19 cellular contexts compared by ENCODE assay signal in the genomic region with DNA sequence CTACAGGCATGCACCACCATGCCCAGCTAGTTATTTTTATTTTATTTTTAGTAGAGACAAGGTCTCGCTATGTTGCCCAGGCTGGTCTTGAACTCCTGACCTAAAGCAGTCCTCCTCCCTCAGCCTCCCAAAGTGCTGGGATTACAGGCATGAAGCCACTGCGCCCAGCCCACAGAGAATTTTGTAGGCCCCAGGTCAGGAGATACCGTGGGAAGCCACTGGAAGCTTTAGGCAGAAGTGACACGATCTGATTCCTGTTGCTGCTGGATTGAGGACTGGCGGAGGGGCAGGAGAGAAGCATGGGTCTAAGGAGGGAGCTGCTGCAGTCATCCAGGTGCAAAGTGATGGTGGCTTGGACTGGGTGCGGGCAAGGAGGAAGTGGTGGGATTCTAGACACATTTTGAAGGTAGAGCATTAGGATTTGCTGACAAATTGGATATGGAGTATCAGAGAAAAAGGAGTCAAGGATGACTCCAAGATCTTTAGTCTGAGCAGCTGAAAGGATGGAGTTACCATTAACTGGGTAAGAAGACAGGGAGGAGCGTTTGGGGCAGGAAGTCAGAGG. TPM values are rescaled to one million over a fixed set of nuclear protein-coding genes. Genes with fewer than 3 reads are reported as not detected.
DNase-seq lines count a peak whose midpoint lies in the region; ATAC-seq and TF ChIP-seq lines count a peak whose summit lies in the region.
"Had no signal": no experiment of that assay in that cellular context is flagged by ENCODE, and none has a peak within 500 bp of the region (broad histone marks: within the 10 kb centered on the region; RNA-seq: fewer than 3 reads in every experiment).

No MANE protein-coding gene starts in this region.

- no peak for TF ChIP-seq EP300 in tibial nerve (IDR thresholded peaks at IDR 0.05)

- H3K27ac Mint-ChIP-seq in glutamatergic neuron (ENCODE audit: unreplicated experiment), result no peak overlapping the region
- peak overlapping the region in 1 of 2 donors; percentile 36 for H3K27ac Mint-ChIP-seq in stimulated activated naive CD8-positive, alpha-beta T cell treated with anti-CD3 and anti-CD28 coated beads, Interleukin-15, amount 100 ng/mL, for 72 hours

- ATAC-seq in Right ventricle myocardium superior (ENCODE audit: poor library complexity) (no peak), HG03354 (IDR thresholded peaks at IDR 0.05; ENCODE audit: poor library complexity, severe bottlenecking, unreplicated experiment) (no peak)
- ATAC-seq in stimulated activated naive CD8-positive, alpha-beta T cell treated with anti-CD3 and anti-CD28 coated beads, Interleukin-15, amount 100 ng/mL, for 72 hours, result no peak
- ATAC-seq: HepG2, right lobe of liver, WTC11 had no signal

- H3K36me3 Mint-ChIP-seq in glutamatergic neuron (ENCODE audit: unreplicated experiment), result peaks cover 9% of the 10 kb centered on the region

- peaks cover 3% of the 10 kb centered on the region for H3K9me3 Mint-ChIP-seq in glutamatergic neuron (ENCODE audit: unreplicated experiment)
- no peaks in the 10 kb centered on the region for H3K9me3 Mint-ChIP-seq in stimulated activated naive CD8-positive, alpha-beta T cell treated with anti-CD3 and anti-CD28 coated beads, Interleukin-15, amount 100 ng/mL, for 72 hours
- H3K9me3 Mint-ChIP-seq: WTC11 had no signal

- 91 to 94% methylated on average over 7 of the region's 7 CpGs for WGBS in tibial nerve, 2 donors

- intact Hi-C loops in Right ventricle myocardium superior (cut with DNase I), result no loop called here

- H3K4me3 Mint-ChIP-seq in glutamatergic neuron (ENCODE audit: unreplicated experiment), result no peak overlapping the region
- H3K4me3 Mint-ChIP-seq in stimulated activated naive CD8-positive, alpha-beta T cell treated with anti-CD3 and anti-CD28 coated beads, Interleukin-15, amount 100 ng/mL, for 72 hours, result peak overlapping the region; percentile 15 to 48
- H3K4me3 Mint-ChIP-seq: WTC11 had no signal

- no peaks in the 10 kb centered on the region for H3K4me1 ChIP-seq in right atrium auricular region
- H3K4me1 ChIP-seq in tibial nerve, result peaks cover 0 to 67% (median 14%) of the 10 kb centered on the region in 4 donors
- H3K4me1 ChIP-seq: right lobe of liver had no signal

- peaks cover 3% of the 10 kb centered on the region for H3K4me1 Mint-ChIP-seq in glutamatergic neuron (ENCODE audit: low read depth, unreplicated experiment)
- peaks cover 100% of the 10 kb centered on the region for H3K4me1 Mint-ChIP-seq in stimulated activated naive CD8-positive, alpha-beta T cell treated with anti-CD3 and anti-CD28 coated beads, Interleukin-15, amount 100 ng/mL, for 72 hours

- H3K36me3 ChIP-seq in right atrium auricular region, result peaks cover 17% of the 10 kb centered on the region
- peaks cover 0 to 57% (median 0%) of the 10 kb centered on the region in 3 donors for H3K36me3 ChIP-seq in tibial nerve

- H3K27ac ChIP-seq in right atrium auricular region (no peak overlapping the region), tibial nerve (no peak overlapping the region)
- H3K27ac ChIP-seq: right lobe of liver had no signal

- H3K4me3 ChIP-seq in right atrium auricular region (no peak overlapping the region), tibial nerve (no peak overlapping the region)
- H3K4me3 ChIP-seq: right lobe of liver had no signal

- H3K9me3 ChIP-seq in right atrium auricular region (no peaks in the 10 kb centered on the region), tibial nerve (no peaks in the 10 kb centered on the region)
- H3K9me3 ChIP-seq: right lobe of liver had no signal

- TF ChIP-seq CTCF in right atrium auricular region (IDR thresholded peaks at IDR 0.05), result no peak
- no peak for TF ChIP-seq CTCF in glutamatergic neuron (IDR thresholded peaks at IDR 0.05; ENCODE audit: partially characterized antibody, unreplicated experiment)
- TF ChIP-seq CTCF in tibial nerve (IDR thresholded peaks at IDR 0.05), result no peak

- DNase-seq in Right ventricle myocardium superior (peak; percentile 6), right atrium auricular region (ENCODE audit: low spot score) (no peak), glutamatergic neuron (peak; percentile 3), tibial nerve (ENCODE audit: low spot score in 2 of 2) (no peak), glomerular visceral epithelial cell (ENCODE audit: extremely low spot score) (no peak)
- peak; percentile 46 for DNase-seq in activated CD8-positive, alpha-beta memory T cell treated with anti-CD3 and anti-CD28 coated beads, Interleukin-2, amount 50 U/mL, for 48 hours
- DNase-seq in stimulated activated naive CD8-positive, alpha-beta T cell treated with anti-CD3 and anti-CD28 coated beads, Interleukin-15, amount 100 ng/mL, for 72 hours, result no peak
- DNase-seq: caudate nucleus; DMS79 treated with DMSO at 0.1 percent for 48 hours; foreskin melanocyte; HCEC 1CT; NCI-H2107; NCI-H748 treated with DMSO at 0.1 percent for 48 hours; stimulated activated CD4-positive, alpha-beta T cell treated with anti-CD3 and anti-CD28 coated beads, Interleukin-4, amount 100 ng/mL, for 1 hour; SW 1271 had no signal

- H3K27me3 ChIP-seq in right atrium auricular region (no peaks in the 10 kb centered on the region), tibial nerve (no peaks in the 10 kb centered on the region)
- H3K27me3 ChIP-seq: right lobe of liver had no signal

- TF ChIP-seq POLR2A in tibial nerve (IDR thresholded peaks at IDR 0.05), result no peak

- peaks cover 4% of the 10 kb centered on the region for H3K27me3 Mint-ChIP-seq in glutamatergic neuron (ENCODE audit: unreplicated experiment)
- no peaks in the 10 kb centered on the region for H3K27me3 Mint-ChIP-seq in stimulated activated naive CD8-positive, alpha-beta T cell treated with anti-CD3 and anti-CD28 coated beads, Interleukin-15, amount 100 ng/mL, for 72 hours

RNA-seq across cellular contexts. Expression of a gene that starts 20.7 kb away (rescaled TPM):
- 2.2 TPM for total RNA-seq in Right ventricle myocardium superior
- total RNA-seq in right atrium auricular region, result 1 to 10 TPM; 1.3 to 1.7 TPM
- 5.8 TPM for total RNA-seq in glutamatergic neuron (ENCODE audit: unreplicated experiment)
- total RNA-seq in tibial nerve, result 10 to 100 TPM in 1 of 4 donors, 1 to 10 TPM in 3; 2.5 to 13.2 (median 6.6) TPM

RNA-seq across cellular contexts. Expression of a gene that starts 41.6 kb away (rescaled TPM):
- total RNA-seq in Right ventricle myocardium superior (424 TPM), right atrium auricular region (100 to 1,000 TPM; 287 to 360 TPM), glutamatergic neuron (ENCODE audit: unreplicated experiment) (345 TPM), tibial nerve (100 to 1,000 TPM; 173 to 311 (median 209) TPM)

Comparison
In these comparisons a context has a peak if more than half of its experiments do, and no peak if none do; other contexts are left out.
1. DNase-seq: peak in Right ventricle myocardium superior (single experiment), activated CD8-positive, alpha-beta memory T cell treated with anti-CD3 and anti-CD28 coated beads, Interleukin-2, amount 50 U/mL, for 48 hours (single experiment) and glutamatergic neuron (single experiment); none in right atrium auricular region (single experiment), stimulated activated naive CD8-positive, alpha-beta T cell treated with anti-CD3 and anti-CD28 coated beads, Interleukin-15, amount 100 ng/mL, for 72 hours (0 of 2), tibial nerve (0 of 2) and glomerular visceral epithelial cell (single experiment).